In the genomic region with DNA sequence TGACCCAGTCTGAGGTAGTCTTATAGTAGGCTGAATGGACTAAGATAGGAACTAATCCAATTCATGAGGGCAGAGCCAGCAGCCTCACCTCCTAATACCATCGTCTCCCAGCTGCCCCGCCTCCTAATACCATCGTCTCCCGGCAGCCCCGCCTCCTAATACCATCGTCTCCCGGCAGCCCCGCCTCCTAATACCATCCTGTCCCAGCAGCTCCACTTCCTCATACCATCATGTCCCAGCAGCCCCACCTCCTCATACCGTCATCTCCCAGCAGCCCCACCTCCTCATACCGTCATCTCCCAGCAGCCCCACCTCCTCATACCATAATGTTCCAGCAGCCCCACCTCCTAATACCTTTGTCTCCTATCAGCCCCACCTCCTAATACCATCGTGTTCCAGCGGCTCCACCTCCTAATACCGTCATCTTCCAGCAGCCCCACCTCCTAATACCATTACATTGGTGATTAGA, we compare ENCODE assay signal across 7 cellular contexts. TPM values are rescaled to one million over a fixed set of nuclear protein-coding genes. Genes with fewer than 3 reads are reported as not detected.
DNase-seq lines count a peak whose midpoint lies in the region; ATAC-seq lines count a peak whose summit lies in the region.

No MANE protein-coding gene starts in this region.

- peak; percentile 78 for DNase-seq in SK-MEL-5 (ENCODE audit: low read depth, low spot score)
- DNase-seq in activated naive CD4-positive, alpha-beta T cell treated with anti-CD3 and anti-CD28 coated beads for 36 hours: peak; percentile 85
- DNase-seq in iPS DF 19.7 (ENCODE audit: low read depth, low spot score): peak; percentile 80
- peak; percentile 62 to 65 for DNase-seq in stimulated activated CD4-positive, alpha-beta T cell treated with anti-CD3 and anti-CD28 coated beads, Interleukin-2, amount 100 ng/mL, for 24 hours
- no peak for DNase-seq in midbrain (lab: John Stamatoyannopoulos, UW)
- DNase-seq in KG1 (lab: John Stamatoyannopoulos, UW): no peak

- peak overlapping the region; percentile 45 for H3K4me3 Mint-ChIP-seq in activated naive CD4-positive, alpha-beta T cell treated with anti-CD3 and anti-CD28 coated beads for 36 hours

- H3K4me1 Mint-ChIP-seq in activated naive CD4-positive, alpha-beta T cell treated with anti-CD3 and anti-CD28 coated beads for 36 hours (ENCODE audit: low read depth): peaks cover 30% of the 10 kb centered on the region

- H3K27ac Mint-ChIP-seq in activated naive CD4-positive, alpha-beta T cell treated with anti-CD3 and anti-CD28 coated beads for 36 hours: peak overlapping the region; percentile 62

- in situ Hi-C loops in SK-MEL-5 (cut with HindIII; ENCODE audit: low pct_unique_long_range_greater_than_20kb, low sequenced_read_pairs): no loop called here

- no peaks in the 10 kb centered on the region for H3K9me3 Mint-ChIP-seq in activated naive CD4-positive, alpha-beta T cell treated with anti-CD3 and anti-CD28 coated beads for 36 hours

- intact Hi-C loops in activated naive CD4-positive, alpha-beta T cell treated with anti-CD3 and anti-CD28 coated beads for 36 hours (cut with micrococcal nuclease): loop anchor here (1.0 kb wide), 2 partner anchors 9 to 1431 kb away; no protein-coding TSS in a partner anchor

- peaks cover 21% of the 10 kb centered on the region for H3K36me3 Mint-ChIP-seq in activated naive CD4-positive, alpha-beta T cell treated with anti-CD3 and anti-CD28 coated beads for 36 hours (ENCODE audit: low read depth)

- ATAC-seq in HG02840 (IDR thresholded peaks at IDR 0.05; ENCODE audit: low FRiP score, unreplicated experiment): peak; percentile 24

- CTCF ChIA-PET in activated naive CD4-positive, alpha-beta T cell treated with anti-CD3 and anti-CD28 coated beads for 36 hours (lab: Charles Lee): interaction anchor here (0.6 to 1.5 kb wide), 3 partner anchors 50 to 202 kb away, joined by 3 to 5 read pairs (median 5); no protein-coding TSS in a partner anchor

- H3K27me3 Mint-ChIP-seq in activated naive CD4-positive, alpha-beta T cell treated with anti-CD3 and anti-CD28 coated beads for 36 hours (ENCODE audit: low read depth): no peaks in the 10 kb centered on the region

RNA-seq across cellular contexts. Expression of a gene that starts 2.5 kb away (rescaled TPM):
- total RNA-seq in SK-MEL-5 (2014; rRNA removed; shearing (Covaris generic)): 36.8 and 38.7 TPM in 2 replicates
- polyA plus RNA-seq in SK-MEL-5 (2015; cell fraction: cytosol; rRNA removed): 28.7 and 33.1 TPM in 2 replicates
- polyA plus RNA-seq in SK-MEL-5 (2015; cell fraction: nucleus; rRNA removed): 1,127 and 1,164 TPM in 2 replicates
- 10 to 100 TPM; 82.3 to 86.6 TPM for total RNA-seq in activated naive CD4-positive, alpha-beta T cell treated with anti-CD3 and anti-CD28 coated beads for 36 hours

RNA-seq across cellular contexts. Expression of a gene that starts 34.9 kb away (rescaled TPM):
- total RNA-seq in SK-MEL-5 (2014; rRNA removed; shearing (Covaris generic)): 0.24 and 0.45 TPM in 2 replicates
- 0.57 and 0.95 TPM in 2 replicates for polyA plus RNA-seq in SK-MEL-5 (2015; cell fraction: cytosol; rRNA removed)
- polyA plus RNA-seq in SK-MEL-5 (2015; cell fraction: nucleus; rRNA removed): 0.18 and 0.26 TPM in 2 replicates
- total RNA-seq in activated naive CD4-positive, alpha-beta T cell treated with anti-CD3 and anti-CD28 coated beads for 36 hours: under 1 TPM; 0.07 to 0.12 TPM

Comparison
In these comparisons a context has a peak if more than half of its experiments do, and no peak if none do; other contexts are left out.
1. DNase-seq: peak in SK-MEL-5 (single experiment), activated naive CD4-positive, alpha-beta T cell treated with anti-CD3 and anti-CD28 coated beads for 36 hours (single experiment), iPS DF 19.7 (single experiment) and stimulated activated CD4-positive, alpha-beta T cell treated with anti-CD3 and anti-CD28 coated beads, Interleukin-2, amount 100 ng/mL, for 24 hours (2 of 2); none in midbrain (single experiment) and KG1 (single experiment).